In the genomic region with DNA sequence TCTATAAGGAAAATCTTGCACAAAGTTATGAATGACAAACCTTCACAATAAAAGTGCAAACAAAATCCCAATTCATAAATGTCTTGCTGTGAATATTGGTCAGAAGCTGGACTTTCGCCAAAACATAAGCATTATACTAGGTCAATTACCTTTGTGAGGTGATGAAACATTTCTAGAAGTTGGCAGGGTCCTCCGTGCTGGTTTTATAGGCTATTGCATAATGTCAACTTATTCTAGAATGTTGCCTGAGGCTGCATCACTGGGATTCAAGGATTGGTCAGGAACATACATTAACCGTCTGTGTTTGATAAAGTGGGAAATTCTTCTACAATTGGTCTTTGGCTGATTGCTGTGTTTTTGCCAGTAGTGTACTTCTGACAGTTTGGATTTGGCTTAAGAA, we compare ENCODE assay signal across 16 cellular contexts. TPM values are rescaled to one million over a fixed set of nuclear protein-coding genes. Genes with fewer than 3 reads are reported as not detected.
DNase-seq lines count a peak whose midpoint lies in the region; ATAC-seq and FAIRE-seq lines count a peak whose summit lies in the region.
"Had no signal": no experiment of that assay in that cellular context is flagged by ENCODE, and none has a peak within 500 bp of the region (broad histone marks: within the 10 kb centered on the region; RNA-seq: fewer than 3 reads in every experiment).

No MANE protein-coding gene starts in this region.

- H3K36me3 ChIP-seq in SK-N-MC (ENCODE audit: insufficient read depth, low read length): no peaks in the 10 kb centered on the region
- H3K36me3 ChIP-seq: BLaER1, heart right ventricle, left lung, tibial nerve, WERI-Rb-1 had no signal

- peak; percentile 79 for ATAC-seq in left lobe of liver
- no peak for ATAC-seq in GM21528 (IDR thresholded peaks at IDR 0.05; ENCODE audit: low FRiP score, unreplicated experiment)
- ATAC-seq: heart right ventricle, left lung, natural killer cell had no signal

- no peak overlapping the region for H3K9ac ChIP-seq in SK-N-MC (ENCODE audit: insufficient read length)
- H3K9ac ChIP-seq: BLaER1 had no signal

- peak overlapping the region; percentile 48 for H3K4me3 ChIP-seq in SK-N-MC
- H3K4me3 ChIP-seq: BLaER1, heart right ventricle, left lung, tibial nerve had no signal

- FAIRE-seq in urothelium cell line (lab: Jason Lieb, UNC): no peak

- peak; percentile 37 for DNase-seq in EL
- DNase-seq in NCI-H1105 treated with DMSO at 0.1 percent for 48 hours (lab: John Stamatoyannopoulos, UW): peak; percentile 70
- peak; percentile 93 for DNase-seq in SK-N-MC (ENCODE audit: low read depth, low spot score)
- DNase-seq in left lobe of liver (ENCODE audit: low spot score): peak; percentile 52
- no peak for DNase-seq in urothelium cell line (ENCODE audit: low spot score)
- no peak for DNase-seq in midbrain (lab: John Stamatoyannopoulos, UW)
- no peak for DNase-seq in activated CD8-positive, alpha-beta memory T cell treated with anti-CD3 and anti-CD28 coated beads, Interleukin-2, amount 50 U/mL, for 48 hours
- DNase-seq: activated naive CD4-positive, alpha-beta T cell treated with anti-CD3 and anti-CD28 coated beads, Interleukin-2, amount 10 ng/mL, durations not matched to agents 7 days and 5 days; heart right ventricle; left lung; natural killer cell; WERI-Rb-1 had no signal

- H3K27ac ChIP-seq in SK-N-MC: peak overlapping the region; percentile 85
- H3K27ac ChIP-seq: BLaER1, heart right ventricle, left lung, tibial nerve, WERI-Rb-1 had no signal

- H3K9me3 ChIP-seq in SK-N-MC (ENCODE audit: low read depth, low read length): no peaks in the 10 kb centered on the region
- H3K9me3 ChIP-seq: BLaER1, heart right ventricle, left lung, tibial nerve had no signal

RNA-seq across cellular contexts. Expression of a gene that starts 49.8 kb away (rescaled TPM):
- 32.1 TPM for total RNA-seq in left lobe of liver
- total RNA-seq: activated CD8-positive, alpha-beta memory T cell treated with anti-CD3 and anti-CD28 coated beads for 36 hours; natural killer cell had no signal

Comparison
In these comparisons a context has a peak if more than half of its experiments do, and no peak if none do; other contexts are left out.
1. DNase-seq: peak in EL (single experiment), NCI-H1105 treated with DMSO at 0.1 percent for 48 hours (single experiment), SK-N-MC (single experiment) and left lobe of liver (single experiment); none in urothelium cell line (single experiment), midbrain (single experiment) and activated CD8-positive, alpha-beta memory T cell treated with anti-CD3 and anti-CD28 coated beads, Interleukin-2, amount 50 U/mL, for 48 hours (single experiment).